16 cellular contexts compared by ENCODE assay signal in the genomic region with DNA sequence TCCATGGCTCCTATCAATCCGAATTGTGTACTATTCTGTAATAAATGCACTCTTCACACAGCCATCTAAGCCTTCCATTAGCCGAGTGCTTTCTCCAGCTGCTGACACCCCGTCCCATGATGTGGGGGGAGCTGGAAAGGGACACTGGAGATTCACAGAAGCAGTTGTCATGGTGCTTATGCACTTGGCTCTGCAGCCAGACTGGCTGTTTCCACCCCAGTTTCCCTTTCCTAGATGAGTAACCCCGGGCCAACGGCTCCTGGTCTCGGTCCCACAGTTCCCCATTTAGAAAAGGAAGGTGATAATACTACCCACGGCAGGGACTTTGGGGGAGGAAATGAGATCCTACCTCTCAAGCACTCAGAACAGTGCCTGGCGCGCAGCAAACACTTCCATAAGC.
"Had no signal": no experiment of that assay in that cellular context is flagged by ENCODE, and none has a peak within 500 bp of the region (broad histone marks: within the 10 kb centered on the region; RNA-seq: fewer than 3 reads in every experiment).

No MANE protein-coding gene starts in this region.

- ATAC-seq: activated CD4-positive, alpha-beta T cell treated with anti-CD3 and anti-CD28 coated beads for 36 hours; gastroesophageal sphincter had no signal

- H3K27ac ChIP-seq: esophagus muscularis mucosa, gastroesophageal sphincter, transverse colon, uterus had no signal

- H3K27me3 ChIP-seq: esophagus muscularis mucosa, gastroesophageal sphincter, transverse colon, uterus had no signal

- H3K4me3 ChIP-seq: esophagus muscularis mucosa, gastroesophageal sphincter, transverse colon, uterus had no signal

- DNase-seq: activated CD4-positive, alpha-beta memory T cell treated with anti-CD3 and anti-CD28 coated beads for 36 hours; activated CD4-positive, alpha-beta T cell treated with anti-CD3 and anti-CD28 coated beads for 36 hours; activated T-cell treated with anti-CD3 and anti-CD28 coated beads for 4 hours; amniotic stem cell; dermis blood vessel endothelial cell; effector memory CD4-positive, alpha-beta T cell; retina; T-helper 2 cell; transverse colon; uterus had no signal

- H3K4me3 Mint-ChIP-seq: activated CD4-positive, alpha-beta memory T cell treated with anti-CD3 and anti-CD28 coated beads for 36 hours; activated CD4-positive, alpha-beta T cell treated with anti-CD3 and anti-CD28 coated beads for 36 hours; activated naive CD8-positive, alpha-beta T cell; activated T-helper 1 cell treated with anti-CD3 and anti-CD28 coated beads, Interleukin-12 subunit alpha, Interleukin-12 subunit beta, Interleukin-2, Interleukin-4 antibody, amounts not matched to agents 30 ng/mL and 10 ng/mL and 1 ng/mL, durations not matched to agents 14 hours and 24 hours and 36 hours; nephron; stimulated activated naive CD8-positive, alpha-beta T cell treated with anti-CD3 and anti-CD28 coated beads, Interleukin-15, Interleukin-2, amounts not matched to agents 100 ng/mL and 50 ng/mL, for 24 hours had no signal

- H3K9me3 ChIP-seq: esophagus muscularis mucosa, gastroesophageal sphincter, transverse colon, uterus had no signal

- H3K27ac Mint-ChIP-seq: activated CD4-positive, alpha-beta memory T cell treated with anti-CD3 and anti-CD28 coated beads for 36 hours; activated CD4-positive, alpha-beta T cell treated with anti-CD3 and anti-CD28 coated beads for 36 hours; activated naive CD8-positive, alpha-beta T cell; activated T-helper 1 cell treated with anti-CD3 and anti-CD28 coated beads, Interleukin-12 subunit alpha, Interleukin-12 subunit beta, Interleukin-2, Interleukin-4 antibody, amounts not matched to agents 30 ng/mL and 10 ng/mL and 1 ng/mL, durations not matched to agents 14 hours and 24 hours and 36 hours; stimulated activated naive CD8-positive, alpha-beta T cell treated with anti-CD3 and anti-CD28 coated beads, Interleukin-15, Interleukin-2, amounts not matched to agents 100 ng/mL and 50 ng/mL, for 24 hours had no signal

- H3K4me1 ChIP-seq: transverse colon, uterus had no signal

- H3K9me3 Mint-ChIP-seq: activated CD4-positive, alpha-beta memory T cell treated with anti-CD3 and anti-CD28 coated beads for 36 hours; activated T-helper 1 cell treated with anti-CD3 and anti-CD28 coated beads, Interleukin-12 subunit alpha, Interleukin-12 subunit beta, Interleukin-2, Interleukin-4 antibody, amounts not matched to agents 30 ng/mL and 10 ng/mL and 1 ng/mL, durations not matched to agents 14 hours and 24 hours and 36 hours; nephron; stimulated activated naive CD8-positive, alpha-beta T cell treated with anti-CD3 and anti-CD28 coated beads, Interleukin-15, Interleukin-2, amounts not matched to agents 100 ng/mL and 50 ng/mL, for 24 hours had no signal

- H3K36me3 Mint-ChIP-seq: activated CD4-positive, alpha-beta memory T cell treated with anti-CD3 and anti-CD28 coated beads for 36 hours; activated naive CD8-positive, alpha-beta T cell had no signal

- H3K4me1 Mint-ChIP-seq: activated CD4-positive, alpha-beta T cell treated with anti-CD3 and anti-CD28 coated beads for 36 hours had no signal

- H3K27me3 Mint-ChIP-seq: activated CD4-positive, alpha-beta memory T cell treated with anti-CD3 and anti-CD28 coated beads for 36 hours; stimulated activated naive CD8-positive, alpha-beta T cell treated with anti-CD3 and anti-CD28 coated beads, Interleukin-15, Interleukin-2, amounts not matched to agents 100 ng/mL and 50 ng/mL, for 24 hours had no signal

- H3K36me3 ChIP-seq: transverse colon, uterus had no signal
